ENCODE assay signal across 8 cellular contexts in genomic region chr14:32933623-32933942, GRCh38. TPM values are rescaled to one million over a fixed set of nuclear protein-coding genes. Genes with fewer than 3 reads are reported as not detected.
DNase-seq lines count a peak whose midpoint lies in the region; ATAC-seq and TF ChIP-seq lines count a peak whose summit lies in the region.

No MANE protein-coding gene starts in this region.

- no peak for ATAC-seq in CD4-positive, CD25-positive, alpha-beta regulatory T cell (ENCODE audit: low read depth in 2 of 2)
- ATAC-seq in psoas muscle = peak in 2 of 4 donors; percentile 8 to 15

- H3K36me3 Mint-ChIP-seq in CD4-positive, CD25-positive, alpha-beta regulatory T cell = no peaks in the 10 kb centered on the region

- peaks cover 0 to 15% (median 0%) of the 10 kb centered on the region in 7 donors for H3K9me3 Mint-ChIP-seq in CD4-positive, CD25-positive, alpha-beta regulatory T cell

- peak; percentile 19 for TF ChIP-seq CTCF in psoas muscle (IDR thresholded peaks at IDR 0.05)

- H3K9me3 ChIP-seq in CD4-positive, CD25-positive, alpha-beta regulatory T cell (ENCODE audit: control insufficient read depth in 2 of 2, low read length in 2 of 2) = peaks cover 0 to 4% of the 10 kb centered on the region in 2 experiments
- H3K9me3 ChIP-seq in psoas muscle = no peaks in the 10 kb centered on the region

- no peak for DNase-seq in CD4-positive, CD25-positive, alpha-beta regulatory T cell
- DNase-seq in RPMI7951 (ENCODE audit: low read depth) = peak; percentile 24
- DNase-seq in globus pallidus (ENCODE audit: low spot score) = peak; percentile 38
- DNase-seq in psoas muscle = no peak
- DNase-seq in NCI-H510A (lab: John Stamatoyannopoulos, UW) = no peak
- DNase-seq in NCI-H1694 (lab: John Stamatoyannopoulos, UW) = no peak
- DNase-seq in NCI-H128 (lab: John Stamatoyannopoulos, UW; ENCODE audit: unreplicated experiment) = no peak
- DNase-seq in HPDE6-E6E7 (ENCODE audit: extremely low spot score) = no peak

- H3K36me3 ChIP-seq in CD4-positive, CD25-positive, alpha-beta regulatory T cell (ENCODE audit: control insufficient read depth, insufficient read depth, low read length) = no peaks in the 10 kb centered on the region
- H3K36me3 ChIP-seq in psoas muscle (ENCODE audit: insufficient read depth in 1 of 2, low read depth in 1 of 2) = no peaks in the 10 kb centered on the region

- peaks cover 25% of the 10 kb centered on the region for H3K27me3 ChIP-seq in CD4-positive, CD25-positive, alpha-beta regulatory T cell (ENCODE audit: control insufficient read depth, insufficient read depth, low read length)
- peaks cover 0 to 36% (median 2%) of the 10 kb centered on the region in 3 donors for H3K27me3 ChIP-seq in psoas muscle (ENCODE audit: insufficient read depth in 3 of 3, low read length in 2 of 3)

- WGBS in psoas muscle, 3 donors = 0 to 1% (median 1%) methylated on average over 15 of the region's 15 CpGs

- H3K4me3 ChIP-seq in CD4-positive, CD25-positive, alpha-beta regulatory T cell (ENCODE audit: low read depth, low read length) = no peak overlapping the region
- peak overlapping the region; percentile 68 for H3K4me3 ChIP-seq in psoas muscle

- H3K27ac Mint-ChIP-seq in CD4-positive, CD25-positive, alpha-beta regulatory T cell = no peak overlapping the region

- peaks cover 70% of the 10 kb centered on the region for H3K27me3 Mint-ChIP-seq in CD4-positive, CD25-positive, alpha-beta regulatory T cell

- H3K4me3 Mint-ChIP-seq in CD4-positive, CD25-positive, alpha-beta regulatory T cell = peak overlapping the region in 3 of 4 donors; percentile 19 to 54 (median 39)

- peaks cover 3% of the 10 kb centered on the region for H3K4me1 ChIP-seq in CD4-positive, CD25-positive, alpha-beta regulatory T cell (ENCODE audit: control insufficient read depth, insufficient read depth, low read length, poor library complexity, severe bottlenecking)
- peaks cover 5% of the 10 kb centered on the region for H3K4me1 ChIP-seq in psoas muscle

- intact Hi-C loops in psoas muscle (cut with DNase I) = no loop called here

- peaks cover 0 to 11% (median 0%) of the 10 kb centered on the region in 4 donors for H3K4me1 Mint-ChIP-seq in CD4-positive, CD25-positive, alpha-beta regulatory T cell

- H3K27ac ChIP-seq in CD4-positive, CD25-positive, alpha-beta regulatory T cell (ENCODE audit: insufficient read depth, low read length, poor library complexity, severe bottlenecking) = no peak overlapping the region
- no peak overlapping the region for H3K27ac ChIP-seq in psoas muscle

RNA-seq across cellular contexts. Expression of gene NPAS3, which starts 5.1 kb away (rescaled TPM):
- total RNA-seq in CD4-positive, CD25-positive, alpha-beta regulatory T cell = not detected
- polyA plus RNA-seq in CD4-positive, CD25-positive, alpha-beta regulatory T cell = not detected
- total RNA-seq in RPMI7951 (2014; rRNA removed; shearing (Covaris generic)) = 0.29 and 0.48 TPM in 2 replicates
- 1 to 10 TPM in 2 of 4 donors, under 1 TPM in 2; 0.39 to 1.5 (median 0.90) TPM for total RNA-seq in psoas muscle
- under 1 TPM; 0.04 to 0.08 (median 0.05) TPM for polyA plus RNA-seq in psoas muscle

Comparison
In these comparisons a context has a peak if more than half of its experiments do, and no peak if none do; other contexts are left out.
1. DNase-seq: peak in RPMI7951 (single experiment) and globus pallidus (single experiment); none in CD4-positive, CD25-positive, alpha-beta regulatory T cell (0 of 3), psoas muscle (0 of 2), NCI-H510A (single experiment), NCI-H1694 (single experiment), NCI-H128 (single experiment) and HPDE6-E6E7 (single experiment).